Comparison of ENCODE assay signal across 18 cellular contexts in genomic region chr16:30728321-30728720, GRCh38. TPM values are rescaled to one million over a fixed set of nuclear protein-coding genes. Genes with fewer than 3 reads are reported as not detected.
DNase-seq lines count a peak whose midpoint lies in the region; ATAC-seq and TF ChIP-seq lines count a peak whose summit lies in the region.
"Had no signal": no experiment of that assay in that cellular context is flagged by ENCODE, and none has a peak within 500 bp of the region (broad histone marks: within the 10 kb centered on the region; RNA-seq: fewer than 3 reads in every experiment).

No MANE protein-coding gene starts in this region.

- H3K4me2 ChIP-seq in BLaER1, result peak overlapping the region; percentile 68

- H3K27ac ChIP-seq in BLaER1, result no peak overlapping the region
- H3K27ac ChIP-seq in CD8-positive, alpha-beta T cell (ENCODE audit: low read depth, low read length), result no peak overlapping the region

- H3K9me3 ChIP-seq in BLaER1, result no peaks in the 10 kb centered on the region
- no peaks in the 10 kb centered on the region for H3K9me3 ChIP-seq in CD8-positive, alpha-beta T cell (ENCODE audit: low read length)
- no peaks in the 10 kb centered on the region for H3K9me3 ChIP-seq in T-helper 17 cell (ENCODE audit: control insufficient read depth, low read length, poor library complexity, severe bottlenecking)
- H3K9me3 ChIP-seq: MG63 had no signal

- peaks cover 72% of the 10 kb centered on the region for H3K36me3 Mint-ChIP-seq in CD8-positive, alpha-beta T cell
- peaks cover 11% of the 10 kb centered on the region for H3K36me3 Mint-ChIP-seq in T-helper 17 cell (ENCODE audit: low read depth)
- H3K36me3 Mint-ChIP-seq in activated naive CD8-positive, alpha-beta T cell treated with anti-CD3 and anti-CD28 coated beads, Interleukin-2, amount 50 U/mL, for 24 hours (ENCODE audit: low read depth), result peaks cover 57% of the 10 kb centered on the region

- peaks cover 97% of the 10 kb centered on the region for H3K36me3 ChIP-seq in BLaER1
- peaks cover 62% of the 10 kb centered on the region for H3K36me3 ChIP-seq in CD8-positive, alpha-beta T cell (ENCODE audit: insufficient read depth, low read length)

- POLR2A ChIA-PET in CD8-positive, alpha-beta T cell (lab: Charles Lee), result no interaction called here

- H4K20me1 ChIP-seq in BLaER1, result peaks cover 70% of the 10 kb centered on the region

- no peak overlapping the region for H3K4me3 ChIP-seq in BLaER1
- no peak overlapping the region for H3K4me3 ChIP-seq in CD8-positive, alpha-beta T cell (ENCODE audit: low read depth, low read length)
- H3K4me3 ChIP-seq: K562, MG63 had no signal

- H3K27ac Mint-ChIP-seq in CD8-positive, alpha-beta T cell, result peak overlapping the region; percentile 10
- H3K27ac Mint-ChIP-seq in T-helper 17 cell, result peak overlapping the region; percentile 47
- no peak overlapping the region for H3K27ac Mint-ChIP-seq in activated naive CD8-positive, alpha-beta T cell treated with anti-CD3 and anti-CD28 coated beads, Interleukin-2, amount 50 U/mL, for 24 hours

- H3K4me3 Mint-ChIP-seq in CD8-positive, alpha-beta T cell, result no peak overlapping the region
- peak overlapping the region; percentile 25 for H3K4me3 Mint-ChIP-seq in T-helper 17 cell
- no peak overlapping the region for H3K4me3 Mint-ChIP-seq in activated naive CD8-positive, alpha-beta T cell treated with anti-CD3 and anti-CD28 coated beads, Interleukin-2, amount 50 U/mL, for 24 hours
- H3K4me3 Mint-ChIP-seq: CD4-positive, CD25-positive, alpha-beta regulatory T cell had no signal

- H3K4me1 ChIP-seq in BLaER1, result peaks cover 20% of the 10 kb centered on the region
- H3K4me1 ChIP-seq in CD8-positive, alpha-beta T cell (ENCODE audit: insufficient read depth, low read length), result no peaks in the 10 kb centered on the region

- no peak overlapping the region; the same call in 1 of the 2 replicates for H3K9ac ChIP-seq in BLaER1

- CTCF ChIA-PET in CD8-positive, alpha-beta T cell (lab: Charles Lee), result no interaction called here

- no peaks in the 10 kb centered on the region for H3K9me3 Mint-ChIP-seq in CD8-positive, alpha-beta T cell
- no peaks in the 10 kb centered on the region for H3K9me3 Mint-ChIP-seq in activated naive CD8-positive, alpha-beta T cell treated with anti-CD3 and anti-CD28 coated beads, Interleukin-2, amount 50 U/mL, for 24 hours
- H3K9me3 Mint-ChIP-seq: CD4-positive, CD25-positive, alpha-beta regulatory T cell had no signal

- DNase-seq in CD8-positive, alpha-beta T cell, result no peak
- no peak for DNase-seq in T-helper 17 cell
- DNase-seq in mesenteric fat pad (ENCODE audit: low spot score), result peak; percentile 20
- DNase-seq in activated naive CD8-positive, alpha-beta T cell treated with anti-CD3 and anti-CD28 coated beads, Interleukin-2, amount 50 U/mL, for 24 hours, result no peak
- no peak for DNase-seq in hippocampal formation (lab: John Stamatoyannopoulos, UW)
- DNase-seq: CD4-positive, CD25-positive, alpha-beta regulatory T cell; MG63; NCI-H1417; NCI-H1694 treated with DMSO at 0.1 percent for 48 hours; NCI-H2081 treated with DMSO at 0.1 percent for 48 hours; NCI-H446 treated with DMSO at 0.1 percent for 48 hours; NCI-H526 treated with DMSO at 0.1 percent for 48 hours; OCI-M1; Right ventricle myocardium superior had no signal

- peaks cover 5% of the 10 kb centered on the region for H3K4me1 Mint-ChIP-seq in CD8-positive, alpha-beta T cell (ENCODE audit: low read depth)
- H3K4me1 Mint-ChIP-seq in T-helper 17 cell, result peaks cover 17% of the 10 kb centered on the region
- H3K4me1 Mint-ChIP-seq in activated naive CD8-positive, alpha-beta T cell treated with anti-CD3 and anti-CD28 coated beads, Interleukin-2, amount 50 U/mL, for 24 hours, result peaks cover 2% of the 10 kb centered on the region

- intact Hi-C loops in CD8-positive, alpha-beta T cell (cut with DNase I, micrococcal nuclease), result no loop called here

- H3K27me3 Mint-ChIP-seq in CD8-positive, alpha-beta T cell (ENCODE audit: low read depth), result no peaks in the 10 kb centered on the region
- H3K27me3 Mint-ChIP-seq in T-helper 17 cell, result no peaks in the 10 kb centered on the region
- H3K27me3 Mint-ChIP-seq in activated naive CD8-positive, alpha-beta T cell treated with anti-CD3 and anti-CD28 coated beads, Interleukin-2, amount 50 U/mL, for 24 hours, result no peaks in the 10 kb centered on the region
- H3K27me3 Mint-ChIP-seq: CD4-positive, CD25-positive, alpha-beta regulatory T cell had no signal

- no peak for ATAC-seq in CD8-positive, alpha-beta T cell
- ATAC-seq in T-helper 17 cell (no peak), GM18519 (IDR thresholded peaks at IDR 0.05; ENCODE audit: low FRiP score, unreplicated experiment) (no peak)
- no peak for ATAC-seq in activated naive CD8-positive, alpha-beta T cell treated with anti-CD3 and anti-CD28 coated beads, Interleukin-2, amount 50 U/mL, for 24 hours
- ATAC-seq: HepG2, K562 had no signal

- TF ChIP-seq CTCF in CD8-positive, alpha-beta T cell (IDR thresholded peaks at IDR 0.05), result no peak

- no peaks in the 10 kb centered on the region for H3K27me3 ChIP-seq in BLaER1
- no peaks in the 10 kb centered on the region for H3K27me3 ChIP-seq in CD8-positive, alpha-beta T cell (ENCODE audit: insufficient read depth, low read length)
- H3K27me3 ChIP-seq: MG63 had no signal

RNA-seq across cellular contexts. Expression of gene PHKG2, which starts 19.9 kb away (rescaled TPM):
- 10 to 100 TPM; 26.4 to 36.3 TPM for total RNA-seq in CD8-positive, alpha-beta T cell
- total RNA-seq in T-helper 17 cell (10 to 100 TPM; 31.6 to 38.1 TPM), mesenteric fat pad (20.8 TPM)

RNA-seq across cellular contexts. Expression of gene SRCAP, which starts 29.4 kb away (rescaled TPM):
- total RNA-seq in CD8-positive, alpha-beta T cell, result 10 to 100 TPM; 70.1 to 85.6 TPM
- 10 to 100 TPM; 86.9 to 90.5 TPM for total RNA-seq in T-helper 17 cell
- total RNA-seq in mesenteric fat pad, result 59.7 TPM

RNA-seq across cellular contexts. Expression of gene CFAP119, which starts 33.5 kb away (rescaled TPM):
- 1 to 10 TPM; 2.7 to 3.6 TPM for total RNA-seq in CD8-positive, alpha-beta T cell
- total RNA-seq in T-helper 17 cell (1 to 10 TPM; 1.1 to 2.0 TPM), mesenteric fat pad (2.2 TPM)

RNA-seq across cellular contexts. Expression of gene RNF40, which starts 33.8 kb away (rescaled TPM):
- 100 to 1,000 TPM in 1 of 2 experiments, 10 to 100 TPM in 1; 98.7 to 101 TPM for total RNA-seq in CD8-positive, alpha-beta T cell
- total RNA-seq in T-helper 17 cell (10 to 100 TPM; 57.8 to 64.5 TPM), mesenteric fat pad (97.5 TPM)

RNA-seq across cellular contexts. Expression of gene ZNF629, which starts 58.7 kb away (rescaled TPM):
- 1 to 10 TPM; 1.7 to 1.9 TPM for total RNA-seq in CD8-positive, alpha-beta T cell
- total RNA-seq in T-helper 17 cell, result 1 to 10 TPM; 1.4 to 1.5 TPM
- total RNA-seq in mesenteric fat pad, result 10.4 TPM
